ENCODE assay signal across 16 cellular contexts in the genomic region with DNA sequence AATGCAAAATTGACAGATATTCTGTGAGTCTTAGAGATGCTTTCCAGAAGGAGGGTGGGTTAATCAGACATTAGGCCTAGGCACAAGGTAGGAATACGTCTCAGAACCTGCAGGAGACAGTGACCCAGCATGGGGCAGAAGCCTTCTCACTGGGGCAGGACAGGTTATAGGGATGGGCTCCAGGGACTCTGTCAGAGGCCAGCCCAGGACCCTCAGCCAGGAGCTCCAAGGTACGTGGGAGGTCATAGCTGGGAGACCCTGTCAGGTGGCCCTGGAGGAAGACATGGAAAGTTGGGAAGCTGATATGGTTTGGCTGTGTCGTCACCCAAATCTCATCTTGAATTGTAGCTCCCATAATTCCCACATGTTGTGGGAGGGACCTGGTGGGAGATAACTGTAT.
"Had no signal": no experiment of that assay in that cellular context is flagged by ENCODE, and none has a peak within 500 bp of the region (broad histone marks: within the 10 kb centered on the region; RNA-seq: fewer than 3 reads in every experiment).

No MANE protein-coding gene starts in this region.

- H3K27me3 ChIP-seq: SJCRH30 had no signal

- H3K9me3 ChIP-seq: SJCRH30 had no signal

- H3K4me3 ChIP-seq: SJCRH30 had no signal

- DNase-seq: IMR-90; Kasumi-1; KG1; MM.1S; NCI-H1436; NCI-H187; NCI-H2171 treated with DMSO at 0.1 percent for 48 hours; NCI-H345; NCI-H446 treated with DMSO at 0.1 percent for 48 hours; NCI-H510A treated with DMSO at 0.1 percent for 48 hours; NCI-H526; NCI-H82; NK-92 treated with Interleukin-12 subunit alpha and Interleukin-12 subunit beta, amount 100 ng/mL, for 24 hours; PC-3; SJCRH30 had no signal

- H3K36me3 ChIP-seq: SJCRH30 had no signal

- H3K27ac ChIP-seq: SJCRH30 had no signal

- H3K4me1 ChIP-seq: SJCRH30 had no signal

- ATAC-seq: PC-3, SK-N-SH treated with all-trans-retinoic acid at 6 μM for 48 hours had no signal
